In the genomic region with DNA sequence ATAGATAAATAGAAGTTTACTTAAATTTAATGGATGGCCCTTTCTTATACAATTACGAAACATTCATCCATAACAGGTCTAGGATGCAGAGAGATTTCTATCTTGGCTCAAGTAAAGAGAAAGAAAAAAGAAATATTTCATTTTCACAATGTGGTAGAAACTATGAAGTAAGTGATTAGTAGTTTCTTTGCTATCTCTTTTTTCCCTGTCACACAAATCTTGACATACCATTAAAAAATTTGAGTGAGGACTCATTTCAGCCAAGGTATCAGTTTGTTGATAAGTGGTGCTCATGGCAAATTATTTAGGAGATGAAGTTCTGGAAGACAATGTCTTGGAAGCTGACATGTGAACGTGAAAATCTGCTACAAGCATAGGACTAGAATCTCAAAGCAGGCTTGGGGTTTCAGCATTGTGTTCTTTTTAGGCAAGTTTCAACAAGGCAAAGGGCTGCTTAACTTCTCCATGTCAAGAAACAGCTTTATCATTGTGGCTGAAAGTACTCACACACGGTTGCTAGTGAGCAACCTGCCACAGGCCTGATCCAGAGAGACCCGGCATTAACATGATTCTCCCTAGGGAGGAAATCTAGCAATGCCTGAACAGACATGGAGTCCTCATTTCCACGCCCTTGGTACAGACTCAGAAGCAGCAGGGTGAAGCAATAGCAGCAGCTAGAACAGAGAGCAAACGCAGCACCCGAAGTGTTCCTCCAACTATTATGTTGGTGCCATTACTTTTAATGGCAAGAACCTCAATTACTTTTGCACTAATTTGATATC, we compare ENCODE assay signal across 1 cellular context.
TF ChIP-seq lines count a peak whose summit lies in the region.

No MANE protein-coding gene starts in this region.

TF ChIP-seq in K562, 482 proteins besides CTCF, POLR2A, EP300 and RAD21:
- no peak for TF ChIP-seq KAT7 (CRISPR knock-in tag; IDR thresholded peaks at IDR 0.05; ENCODE audit: borderline replicate concordance)
- no peak for TF ChIP-seq CLOCK (CRISPR knock-in tag; IDR thresholded peaks at IDR 0.05; ENCODE audit: borderline replicate concordance)
- no peak for TF ChIP-seq MIER1 (IDR thresholded peaks at IDR 0.05; ENCODE audit: low read depth)
- TF ChIP-seq ZNF695 (CRISPR knock-in tag; IDR thresholded peaks at IDR 0.05), result no peak
- no peak for TF ChIP-seq ZEB2 (IDR thresholded peaks at IDR 0.05)
- TF ChIP-seq HMGN3 (IDR thresholded peaks at IDR 0.05; ENCODE audit: borderline replicate concordance, extremely low read depth, insufficient read length, low read depth, low read length), result no peak
- no peak for TF ChIP-seq JUND (IDR thresholded peaks at IDR 0.05; ENCODE audit: borderline replicate concordance, low read depth, low read length)
- no peak for TF ChIP-seq JUND (tag; IDR thresholded peaks at IDR 0.05; ENCODE audit: borderline replicate concordance, low read depth, low read length)
- TF ChIP-seq NR2C2 (CRISPR knock-in tag; IDR thresholded peaks at IDR 0.05), result no peak
- no peak for TF ChIP-seq NR2C2 (tag; IDR thresholded peaks at IDR 0.05)
- no peak for TF ChIP-seq ZNF140 (CRISPR knock-in tag; IDR thresholded peaks at IDR 0.05)
- no peak for TF ChIP-seq ZNF444 (CRISPR knock-in tag; IDR thresholded peaks at IDR 0.05)
- no peak for TF ChIP-seq ZFP91 (CRISPR knock-in tag; IDR thresholded peaks at IDR 0.05)
- no peak for TF ChIP-seq NR1H2 (CRISPR knock-in tag; IDR thresholded peaks at IDR 0.05)
- no peak for TF ChIP-seq ZNF644 (tag; IDR thresholded peaks at IDR 0.05; ENCODE audit: low read depth)
- TF ChIP-seq, protein P1, sequence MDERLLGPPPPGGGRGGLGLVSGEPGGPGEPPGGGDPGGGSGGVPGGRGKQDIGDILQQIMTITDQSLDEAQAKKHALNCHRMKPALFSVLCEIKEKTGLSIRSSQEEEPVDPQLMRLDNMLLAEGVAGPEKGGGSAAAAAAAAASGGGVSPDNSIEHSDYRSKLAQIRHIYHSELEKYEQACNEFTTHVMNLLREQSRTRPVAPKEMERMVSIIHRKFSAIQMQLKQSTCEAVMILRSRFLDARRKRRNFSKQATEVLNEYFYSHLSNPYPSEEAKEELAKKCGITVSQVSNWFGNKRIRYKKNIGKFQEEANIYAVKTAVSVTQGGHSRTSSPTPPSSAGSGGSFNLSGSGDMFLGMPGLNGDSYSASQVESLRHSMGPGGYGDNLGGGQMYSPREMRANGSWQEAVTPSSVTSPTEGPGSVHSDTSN (CRISPR knock-in tag; IDR thresholded peaks at IDR 0.05; ENCODE audit: low read depth), result no peak
- TF ChIP-seq, protein P1 (tag; conservative IDR thresholded peaks at IDR 0.05; ENCODE audit: low read depth), result no peak
- TF ChIP-seq RREB1 (CRISPR knock-in tag; IDR thresholded peaks at IDR 0.05), result no peak
- no peak for TF ChIP-seq CBX8 (IDR thresholded peaks at IDR 0.05; ENCODE audit: borderline replicate concordance, extremely low read depth, low read depth, low read length, poor library complexity, severe bottlenecking)
- no peak for TF ChIP-seq MYC (IDR thresholded peaks at IDR 0.05; ENCODE audit: low read depth, low read length)
- TF ChIP-seq MYC (CRISPR knock-in tag; IDR thresholded peaks at IDR 0.05; ENCODE audit: borderline replicate concordance, low read depth), result no peak
- no peak for TF ChIP-seq POU5F1 (IDR thresholded peaks at IDR 0.05; ENCODE audit: borderline replicate concordance, low read depth, low read length, partially characterized antibody)
